In genomic region chr19:7292950-7293794, GRCh38 we compare ENCODE assay signal across 1 cellular context.
TF ChIP-seq lines count a peak whose summit lies in the region.

No MANE protein-coding gene starts in this region.

TF ChIP-seq in HepG2, 621 proteins besides CTCF, POLR2A, EP300 and RAD21 (continued from another document and continues in another):
- no peak for TF ChIP-seq CENPX (CRISPR knock-in tag; IDR thresholded peaks at IDR 0.05)
- no peak for TF ChIP-seq NFE2 (CRISPR knock-in tag; IDR thresholded peaks at IDR 0.05)
- no peak for TF ChIP-seq ZFAT (CRISPR knock-in tag; conservative IDR thresholded peaks at IDR 0.05)
- no peak for TF ChIP-seq ZNF816 (CRISPR knock-in tag; IDR thresholded peaks at IDR 0.05; ENCODE audit: borderline replicate concordance)
- TF ChIP-seq ARNT2 (CRISPR knock-in tag; IDR thresholded peaks at IDR 0.05; ENCODE audit: low read depth), result no peak
- TF ChIP-seq ZBTB1 (CRISPR knock-in tag; IDR thresholded peaks at IDR 0.05; ENCODE audit: borderline replicate concordance), result no peak
- no peak for TF ChIP-seq KAT8 (CRISPR knock-in tag; IDR thresholded peaks at IDR 0.05)
- no peak for TF ChIP-seq YEATS2 (CRISPR knock-in tag; IDR thresholded peaks at IDR 0.05; ENCODE audit: borderline replicate concordance)
- no peak for TF ChIP-seq PHF20 (CRISPR knock-in tag; IDR thresholded peaks at IDR 0.05)
- TF ChIP-seq HDAC1 (CRISPR knock-in tag; IDR thresholded peaks at IDR 0.05), result no peak; the same call in none of the 2 replicates
- no peak for TF ChIP-seq ZNF883 (CRISPR knock-in tag; IDR thresholded peaks at IDR 0.05; ENCODE audit: not compliant biosample characterization)
- TF ChIP-seq SAFB2 (CRISPR knock-in tag; IDR thresholded peaks at IDR 0.05; ENCODE audit: borderline replicate concordance, low read depth), result no peak
- TF ChIP-seq ZNF12 (CRISPR knock-in tag; IDR thresholded peaks at IDR 0.05), result no peak
- no peak for TF ChIP-seq MAFF (IDR thresholded peaks at IDR 0.05; ENCODE audit: low read depth, low read length)
- peak; percentile 78 for TF ChIP-seq ZNF687 (CRISPR knock-in tag; IDR thresholded peaks at IDR 0.05)
- no peak for TF ChIP-seq GABPA (IDR thresholded peaks at IDR 0.05; ENCODE audit: low read depth, low read length)
- no peak for TF ChIP-seq GABPA (CRISPR knock-in tag; IDR thresholded peaks at IDR 0.05; ENCODE audit: low read depth)
- no peak for TF ChIP-seq NFIC (IDR thresholded peaks at IDR 0.05; ENCODE audit: low read length)
- TF ChIP-seq FOXC1 (CRISPR knock-in tag; IDR thresholded peaks at IDR 0.05; ENCODE audit: borderline replicate concordance), result no peak
- peak; percentile 54; the same call in 1 of the 2 replicates for TF ChIP-seq TBX2 (CRISPR knock-in tag; IDR thresholded peaks at IDR 0.05; ENCODE audit: borderline replicate concordance)
- TF ChIP-seq NR0B2 (CRISPR knock-in tag; IDR thresholded peaks at IDR 0.05), result no peak
- no peak for TF ChIP-seq SMAD1 (CRISPR knock-in tag; IDR thresholded peaks at IDR 0.05; ENCODE audit: borderline replicate concordance, low read depth)
- 0 out of 2 replicates have a peak, but pooled peaks have one; percentile 41 for TF ChIP-seq ZNF691 (CRISPR knock-in tag; IDR thresholded peaks at IDR 0.05; ENCODE audit: borderline replicate concordance, low read depth)
- no peak for TF ChIP-seq TRIM22 (IDR thresholded peaks at IDR 0.05)
- TF ChIP-seq, protein P1, sequence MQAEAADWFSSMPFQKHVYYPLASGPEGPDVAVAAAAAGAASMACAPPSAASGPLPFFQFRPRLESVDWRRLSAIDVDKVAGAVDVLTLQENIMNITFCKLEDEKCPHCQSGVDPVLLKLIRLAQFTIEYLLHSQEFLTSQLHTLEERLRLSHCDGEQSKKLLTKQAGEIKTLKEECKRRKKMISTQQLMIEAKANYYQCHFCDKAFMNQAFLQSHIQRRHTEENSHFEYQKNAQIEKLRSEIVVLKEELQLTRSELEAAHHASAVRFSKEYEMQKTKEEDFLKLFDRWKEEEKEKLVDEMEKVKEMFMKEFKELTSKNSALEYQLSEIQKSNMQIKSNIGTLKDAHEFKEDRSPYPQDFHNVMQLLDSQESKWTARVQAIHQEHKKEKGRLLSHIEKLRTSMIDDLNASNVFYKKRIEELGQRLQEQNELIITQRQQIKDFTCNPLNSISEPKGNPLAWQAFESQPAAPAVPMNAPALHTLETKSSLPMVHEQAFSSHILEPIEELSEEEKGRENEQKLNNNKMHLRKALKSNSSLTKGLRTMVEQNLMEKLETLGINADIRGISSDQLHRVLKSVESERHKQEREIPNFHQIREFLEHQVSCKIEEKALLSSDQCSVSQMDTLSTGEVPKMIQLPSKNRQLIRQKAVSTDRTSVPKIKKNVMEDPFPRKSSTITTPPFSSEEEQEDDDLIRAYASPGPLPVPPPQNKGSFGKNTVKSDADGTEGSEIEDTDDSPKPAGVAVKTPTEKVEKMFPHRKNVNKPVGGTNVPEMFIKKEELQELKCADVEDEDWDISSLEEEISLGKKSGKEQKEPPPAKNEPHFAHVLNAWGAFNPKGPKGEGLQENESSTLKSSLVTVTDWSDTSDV (CRISPR knock-in tag; IDR thresholded peaks at IDR 0.05), result no peak; the same call in 1 of the 2 replicates
- no peak for TF ChIP-seq CHD2 (IDR thresholded peaks at IDR 0.05; ENCODE audit: low read depth, low read length)
- TF ChIP-seq ZNF724P (CRISPR knock-in tag; IDR thresholded peaks at IDR 0.05; ENCODE audit: borderline replicate concordance), result no peak
- TF ChIP-seq NFIB (CRISPR knock-in tag; IDR thresholded peaks at IDR 0.05; ENCODE audit: borderline replicate concordance), result no peak
- no peak for TF ChIP-seq ZNF451 (CRISPR knock-in tag; IDR thresholded peaks at IDR 0.05)
- TF ChIP-seq, protein P2, sequence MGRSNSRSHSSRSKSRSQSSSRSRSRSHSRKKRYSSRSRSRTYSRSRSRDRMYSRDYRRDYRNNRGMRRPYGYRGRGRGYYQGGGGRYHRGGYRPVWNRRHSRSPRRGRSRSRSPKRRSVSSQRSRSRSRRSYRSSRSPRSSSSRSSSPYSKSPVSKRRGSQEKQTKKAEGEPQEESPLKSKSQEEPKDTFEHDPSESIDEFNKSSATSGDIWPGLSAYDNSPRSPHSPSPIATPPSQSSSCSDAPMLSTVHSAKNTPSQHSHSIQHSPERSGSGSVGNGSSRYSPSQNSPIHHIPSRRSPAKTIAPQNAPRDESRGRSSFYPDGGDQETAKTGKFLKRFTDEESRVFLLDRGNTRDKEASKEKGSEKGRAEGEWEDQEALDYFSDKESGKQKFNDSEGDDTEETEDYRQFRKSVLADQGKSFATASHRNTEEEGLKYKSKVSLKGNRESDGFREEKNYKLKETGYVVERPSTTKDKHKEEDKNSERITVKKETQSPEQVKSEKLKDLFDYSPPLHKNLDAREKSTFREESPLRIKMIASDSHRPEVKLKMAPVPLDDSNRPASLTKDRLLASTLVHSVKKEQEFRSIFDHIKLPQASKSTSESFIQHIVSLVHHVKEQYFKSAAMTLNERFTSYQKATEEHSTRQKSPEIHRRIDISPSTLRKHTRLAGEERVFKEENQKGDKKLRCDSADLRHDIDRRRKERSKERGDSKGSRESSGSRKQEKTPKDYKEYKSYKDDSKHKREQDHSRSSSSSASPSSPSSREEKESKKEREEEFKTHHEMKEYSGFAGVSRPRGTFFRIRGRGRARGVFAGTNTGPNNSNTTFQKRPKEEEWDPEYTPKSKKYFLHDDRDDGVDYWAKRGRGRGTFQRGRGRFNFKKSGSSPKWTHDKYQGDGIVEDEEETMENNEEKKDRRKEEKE (IDR thresholded peaks at IDR 0.05), result no peak
- TF ChIP-seq NCOA1 (CRISPR knock-in tag; IDR thresholded peaks at IDR 0.05), result no peak
- peak; percentile 99 for TF ChIP-seq ZNF629 (CRISPR knock-in tag; conservative IDR thresholded peaks at IDR 0.05)
- TF ChIP-seq, protein P3, sequence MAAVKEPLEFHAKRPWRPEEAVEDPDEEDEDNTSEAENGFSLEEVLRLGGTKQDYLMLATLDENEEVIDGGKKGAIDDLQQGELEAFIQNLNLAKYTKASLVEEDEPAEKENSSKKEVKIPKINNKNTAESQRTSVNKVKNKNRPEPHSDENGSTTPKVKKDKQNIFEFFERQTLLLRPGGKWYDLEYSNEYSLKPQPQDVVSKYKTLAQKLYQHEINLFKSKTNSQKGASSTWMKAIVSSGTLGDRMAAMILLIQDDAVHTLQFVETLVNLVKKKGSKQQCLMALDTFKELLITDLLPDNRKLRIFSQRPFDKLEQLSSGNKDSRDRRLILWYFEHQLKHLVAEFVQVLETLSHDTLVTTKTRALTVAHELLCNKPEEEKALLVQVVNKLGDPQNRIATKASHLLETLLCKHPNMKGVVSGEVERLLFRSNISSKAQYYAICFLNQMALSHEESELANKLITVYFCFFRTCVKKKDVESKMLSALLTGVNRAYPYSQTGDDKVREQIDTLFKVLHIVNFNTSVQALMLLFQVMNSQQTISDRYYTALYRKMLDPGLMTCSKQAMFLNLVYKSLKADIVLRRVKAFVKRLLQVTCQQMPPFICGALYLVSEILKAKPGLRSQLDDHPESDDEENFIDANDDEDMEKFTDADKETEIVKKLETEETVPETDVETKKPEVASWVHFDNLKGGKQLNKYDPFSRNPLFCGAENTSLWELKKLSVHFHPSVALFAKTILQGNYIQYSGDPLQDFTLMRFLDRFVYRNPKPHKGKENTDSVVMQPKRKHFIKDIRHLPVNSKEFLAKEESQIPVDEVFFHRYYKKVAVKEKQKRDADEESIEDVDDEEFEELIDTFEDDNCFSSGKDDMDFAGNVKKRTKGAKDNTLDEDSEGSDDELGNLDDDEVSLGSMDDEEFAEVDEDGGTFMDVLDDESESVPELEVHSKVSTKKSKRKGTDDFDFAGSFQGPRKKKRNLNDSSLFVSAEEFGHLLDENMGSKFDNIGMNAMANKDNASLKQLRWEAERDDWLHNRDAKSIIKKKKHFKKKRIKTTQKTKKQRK (IDR thresholded peaks at IDR 0.05; ENCODE audit: low read length), result no peak
- peak; percentile 62; the same call in 1 of the 2 replicates for TF ChIP-seq MED1 (CRISPR knock-in tag; IDR thresholded peaks at IDR 0.05)
- TF ChIP-seq TCF7 (IDR thresholded peaks at IDR 0.05; ENCODE audit: low read depth), result no peak
- TF ChIP-seq PRPF4 (IDR thresholded peaks at IDR 0.05; ENCODE audit: low read depth, low read length, poor library complexity, severe bottlenecking), result no peak
- TF ChIP-seq SRY (CRISPR knock-in tag; IDR thresholded peaks at IDR 0.05), result no peak
- TF ChIP-seq RXRA (CRISPR knock-in tag; IDR thresholded peaks at IDR 0.05), result peak; percentile 84
- TF ChIP-seq, protein P4, sequence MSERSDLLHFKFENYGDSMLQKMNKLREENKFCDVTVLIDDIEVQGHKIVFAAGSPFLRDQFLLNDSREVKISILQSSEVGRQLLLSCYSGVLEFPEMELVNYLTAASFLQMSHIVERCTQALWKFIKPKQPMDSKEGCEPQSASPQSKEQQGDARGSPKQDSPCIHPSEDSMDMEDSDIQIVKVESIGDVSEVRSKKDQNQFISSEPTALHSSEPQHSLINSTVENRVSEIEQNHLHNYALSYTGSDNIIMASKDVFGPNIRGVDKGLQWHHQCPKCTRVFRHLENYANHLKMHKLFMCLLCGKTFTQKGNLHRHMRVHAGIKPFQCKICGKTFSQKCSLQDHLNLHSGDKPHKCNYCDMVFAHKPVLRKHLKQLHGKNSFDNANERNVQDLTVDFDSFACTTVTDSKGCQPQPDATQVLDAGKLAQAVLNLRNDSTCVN (CRISPR knock-in tag; IDR thresholded peaks at IDR 0.05; ENCODE audit: borderline replicate concordance), result no peak; the same call in 1 of the 2 replicates
- TF ChIP-seq, protein P5, sequence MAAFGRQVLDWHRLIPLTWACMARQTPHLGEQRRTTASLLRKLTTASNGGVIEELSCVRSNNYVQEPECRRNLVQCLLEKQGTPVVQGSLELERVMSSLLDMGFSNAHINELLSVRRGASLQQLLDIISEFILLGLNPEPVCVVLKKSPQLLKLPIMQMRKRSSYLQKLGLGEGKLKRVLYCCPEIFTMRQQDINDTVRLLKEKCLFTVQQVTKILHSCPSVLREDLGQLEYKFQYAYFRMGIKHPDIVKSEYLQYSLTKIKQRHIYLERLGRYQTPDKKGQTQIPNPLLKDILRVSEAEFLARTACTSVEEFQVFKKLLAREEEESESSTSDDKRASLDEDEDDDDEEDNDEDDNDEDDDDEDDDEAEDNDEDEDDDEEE (CRISPR knock-in tag; IDR thresholded peaks at IDR 0.05), result no peak
- no peak for TF ChIP-seq HES4 (CRISPR knock-in tag; IDR thresholded peaks at IDR 0.05; ENCODE audit: borderline replicate concordance)
- TF ChIP-seq NCOA5 (CRISPR knock-in tag; IDR thresholded peaks at IDR 0.05), result no peak
